In the genomic region with DNA sequence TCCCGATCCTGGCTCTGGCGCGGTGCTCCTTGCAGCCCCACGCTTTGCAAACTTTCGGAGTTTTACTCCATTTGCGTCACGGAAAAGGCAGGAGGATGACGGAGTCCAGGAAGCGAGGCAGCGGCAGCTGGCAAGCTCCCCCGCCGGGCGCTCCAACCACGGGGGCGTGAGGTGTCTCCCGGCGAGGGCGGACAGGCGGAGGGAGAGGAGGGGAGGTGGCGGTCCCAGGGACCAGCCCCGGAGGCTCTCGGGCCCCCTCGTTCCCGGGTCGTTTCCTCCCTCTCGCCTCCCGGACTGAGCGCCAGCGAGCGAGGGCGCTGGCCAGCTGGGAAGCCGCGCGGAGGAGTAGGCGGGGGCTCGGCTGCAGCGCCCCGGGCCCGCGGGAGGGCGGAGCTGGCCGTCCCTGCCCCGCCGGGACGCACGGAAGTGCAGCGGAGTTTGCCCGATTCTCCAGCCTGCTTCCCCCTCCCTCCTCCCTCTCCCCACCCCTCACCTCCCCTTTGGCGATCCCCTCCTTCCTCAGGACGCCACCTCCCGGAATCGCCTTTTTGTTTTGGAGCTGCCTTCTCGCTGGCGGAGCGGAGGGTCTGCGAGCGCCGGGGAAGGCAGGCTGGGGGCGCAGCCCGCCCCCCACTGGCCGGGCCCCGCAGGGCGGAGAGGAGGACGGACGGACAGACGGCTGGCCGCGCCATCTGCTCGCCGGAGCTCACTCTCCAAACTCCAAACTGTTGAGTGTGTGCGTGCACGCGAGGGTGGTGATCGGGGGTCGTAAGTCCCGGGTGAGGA, we compare ENCODE assay signal across 1 cellular context.
TF ChIP-seq lines count a peak whose summit lies in the region.

A gene with protein sequence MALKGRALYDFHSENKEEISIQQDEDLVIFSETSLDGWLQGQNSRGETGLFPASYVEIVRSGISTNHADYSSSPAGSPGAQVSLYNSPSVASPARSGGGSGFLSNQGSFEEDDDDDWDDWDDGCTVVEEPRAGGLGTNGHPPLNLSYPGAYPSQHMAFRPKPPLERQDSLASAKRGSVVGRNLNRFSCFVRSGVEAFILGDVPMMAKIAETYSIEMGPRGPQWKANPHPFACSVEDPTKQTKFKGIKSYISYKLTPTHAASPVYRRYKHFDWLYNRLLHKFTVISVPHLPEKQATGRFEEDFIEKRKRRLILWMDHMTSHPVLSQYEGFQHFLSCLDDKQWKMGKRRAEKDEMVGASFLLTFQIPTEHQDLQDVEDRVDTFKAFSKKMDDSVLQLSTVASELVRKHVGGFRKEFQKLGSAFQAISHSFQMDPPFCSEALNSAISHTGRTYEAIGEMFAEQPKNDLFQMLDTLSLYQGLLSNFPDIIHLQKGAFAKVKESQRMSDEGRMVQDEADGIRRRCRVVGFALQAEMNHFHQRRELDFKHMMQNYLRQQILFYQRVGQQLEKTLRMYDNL (plus strand): TSS at position 543 of the 786 bp plus-strand sequence. CDS start 1,191 bp downstream, outside the sequence.

TF ChIP-seq in K562, 482 proteins besides CTCF, POLR2A, EP300 and RAD21 (continued from another document and continues in another):
- TF ChIP-seq, protein P1, sequence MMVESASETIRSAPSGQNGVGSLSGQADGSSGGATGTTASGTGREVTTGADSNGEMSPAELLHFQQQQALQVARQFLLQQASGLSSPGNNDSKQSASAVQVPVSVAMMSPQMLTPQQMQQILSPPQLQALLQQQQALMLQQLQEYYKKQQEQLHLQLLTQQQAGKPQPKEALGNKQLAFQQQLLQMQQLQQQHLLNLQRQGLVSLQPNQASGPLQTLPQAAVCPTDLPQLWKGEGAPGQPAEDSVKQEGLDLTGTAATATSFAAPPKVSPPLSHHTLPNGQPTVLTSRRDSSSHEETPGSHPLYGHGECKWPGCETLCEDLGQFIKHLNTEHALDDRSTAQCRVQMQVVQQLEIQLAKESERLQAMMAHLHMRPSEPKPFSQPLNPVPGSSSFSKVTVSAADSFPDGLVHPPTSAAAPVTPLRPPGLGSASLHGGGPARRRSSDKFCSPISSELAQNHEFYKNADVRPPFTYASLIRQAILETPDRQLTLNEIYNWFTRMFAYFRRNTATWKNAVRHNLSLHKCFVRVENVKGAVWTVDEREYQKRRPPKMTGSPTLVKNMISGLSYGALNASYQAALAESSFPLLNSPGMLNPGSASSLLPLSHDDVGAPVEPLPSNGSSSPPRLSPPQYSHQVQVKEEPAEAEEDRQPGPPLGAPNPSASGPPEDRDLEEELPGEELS (CRISPR knock-in tag; IDR thresholded peaks at IDR 0.05; ENCODE audit: borderline replicate concordance), result 0 out of 2 replicates have a peak, but pooled peaks have one; percentile 17
- peak; percentile 21; the same call in 1 of the 2 replicates for TF ChIP-seq SIN3B (IDR thresholded peaks at IDR 0.05; ENCODE audit: low read depth)
- TF ChIP-seq TCF3 (CRISPR knock-in tag; IDR thresholded peaks at IDR 0.05), result peak; percentile 19; the same call in 1 of the 2 replicates
- TF ChIP-seq CEBPG (CRISPR knock-in tag; IDR thresholded peaks at IDR 0.05), result no peak
- TF ChIP-seq CEBPG (tag; conservative IDR thresholded peaks at IDR 0.05 in 1 of 2, IDR thresholded peaks at IDR 0.05 in 1 of 2), result no peak
- peak; percentile 34; the same call in 1 of the 2 replicates for TF ChIP-seq SMARCC2 (IDR thresholded peaks at IDR 0.05; ENCODE audit: low read depth)
- TF ChIP-seq ZNF766 (CRISPR knock-in tag; conservative IDR thresholded peaks at IDR 0.05), result peak; percentile 40; the same call in 1 of the 2 replicates
- TF ChIP-seq, protein P2, sequence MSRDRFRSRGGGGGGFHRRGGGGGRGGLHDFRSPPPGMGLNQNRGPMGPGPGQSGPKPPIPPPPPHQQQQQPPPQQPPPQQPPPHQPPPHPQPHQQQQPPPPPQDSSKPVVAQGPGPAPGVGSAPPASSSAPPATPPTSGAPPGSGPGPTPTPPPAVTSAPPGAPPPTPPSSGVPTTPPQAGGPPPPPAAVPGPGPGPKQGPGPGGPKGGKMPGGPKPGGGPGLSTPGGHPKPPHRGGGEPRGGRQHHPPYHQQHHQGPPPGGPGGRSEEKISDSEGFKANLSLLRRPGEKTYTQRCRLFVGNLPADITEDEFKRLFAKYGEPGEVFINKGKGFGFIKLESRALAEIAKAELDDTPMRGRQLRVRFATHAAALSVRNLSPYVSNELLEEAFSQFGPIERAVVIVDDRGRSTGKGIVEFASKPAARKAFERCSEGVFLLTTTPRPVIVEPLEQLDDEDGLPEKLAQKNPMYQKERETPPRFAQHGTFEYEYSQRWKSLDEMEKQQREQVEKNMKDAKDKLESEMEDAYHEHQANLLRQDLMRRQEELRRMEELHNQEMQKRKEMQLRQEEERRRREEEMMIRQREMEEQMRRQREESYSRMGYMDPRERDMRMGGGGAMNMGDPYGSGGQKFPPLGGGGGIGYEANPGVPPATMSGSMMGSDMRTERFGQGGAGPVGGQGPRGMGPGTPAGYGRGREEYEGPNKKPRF (IDR thresholded peaks at IDR 0.05; ENCODE audit: low read depth, low read length), result no peak
- TF ChIP-seq RNF2 (IDR thresholded peaks at IDR 0.05), result peak; percentile 48; the same call in 1 of the 2 replicates
- TF ChIP-seq SP1 (CRISPR knock-in tag; IDR thresholded peaks at IDR 0.05), result 0 out of 2 replicates have a peak, but pooled peaks have one; percentile 8
- TF ChIP-seq ZFPM2 (CRISPR knock-in tag; IDR thresholded peaks at IDR 0.05), result no peak
- peak in 1 of 2 experiments; percentile 36; a peak in 1 of 4 replicates for TF ChIP-seq TRIM24 (IDR thresholded peaks at IDR 0.05)
- TF ChIP-seq, protein P3, sequence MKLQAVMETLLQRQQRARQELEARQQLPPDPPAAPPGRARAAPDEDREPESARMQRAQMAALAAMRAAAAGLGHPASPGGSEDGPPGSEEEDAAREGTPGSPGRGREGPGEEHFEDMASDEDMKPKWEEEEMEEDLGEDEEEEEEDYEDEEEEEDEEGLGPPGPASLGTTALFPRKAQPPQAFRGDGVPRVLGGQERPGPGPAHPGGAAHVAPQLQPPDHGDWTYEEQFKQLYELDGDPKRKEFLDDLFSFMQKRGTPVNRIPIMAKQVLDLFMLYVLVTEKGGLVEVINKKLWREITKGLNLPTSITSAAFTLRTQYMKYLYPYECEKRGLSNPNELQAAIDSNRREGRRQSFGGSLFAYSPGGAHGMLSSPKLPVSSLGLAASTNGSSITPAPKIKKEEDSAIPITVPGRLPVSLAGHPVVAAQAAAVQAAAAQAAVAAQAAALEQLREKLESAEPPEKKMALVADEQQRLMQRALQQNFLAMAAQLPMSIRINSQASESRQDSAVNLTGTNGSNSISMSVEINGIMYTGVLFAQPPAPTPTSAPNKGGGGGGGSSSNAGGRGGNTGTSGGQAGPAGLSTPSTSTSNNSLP (IDR thresholded peaks at IDR 0.05; ENCODE audit: borderline replicate concordance, low read depth, low read length), result no peak
- TF ChIP-seq ZNF551 (CRISPR knock-in tag; IDR thresholded peaks at IDR 0.05), result no peak
- TF ChIP-seq EGR1 (conservative IDR thresholded peaks at IDR 0.05), result peak; percentile 94
- TF ChIP-seq KAT7 (CRISPR knock-in tag; IDR thresholded peaks at IDR 0.05; ENCODE audit: borderline replicate concordance), result peak; percentile 65; the same call in 1 of the 2 replicates
- TF ChIP-seq, protein P4, sequence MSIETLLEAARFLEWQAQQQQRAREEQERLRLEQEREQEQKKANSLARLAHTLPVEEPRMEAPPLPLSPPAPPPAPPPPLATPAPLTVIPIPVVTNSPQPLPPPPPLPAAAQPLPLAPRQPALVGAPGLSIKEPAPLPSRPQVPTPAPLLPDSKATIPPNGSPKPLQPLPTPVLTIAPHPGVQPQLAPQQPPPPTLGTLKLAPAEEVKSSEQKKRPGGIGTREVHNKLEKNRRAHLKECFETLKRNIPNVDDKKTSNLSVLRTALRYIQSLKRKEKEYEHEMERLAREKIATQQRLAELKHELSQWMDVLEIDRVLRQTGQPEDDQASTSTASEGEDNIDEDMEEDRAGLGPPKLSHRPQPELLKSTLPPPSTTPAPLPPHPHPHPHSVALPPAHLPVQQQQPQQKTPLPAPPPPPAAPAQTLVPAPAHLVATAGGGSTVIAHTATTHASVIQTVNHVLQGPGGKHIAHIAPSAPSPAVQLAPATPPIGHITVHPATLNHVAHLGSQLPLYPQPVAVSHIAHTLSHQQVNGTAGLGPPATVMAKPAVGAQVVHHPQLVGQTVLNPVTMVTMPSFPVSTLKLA (conservative IDR thresholded peaks at IDR 0.05), result peak; percentile 48 to 77
- TF ChIP-seq ARNT (IDR thresholded peaks at IDR 0.05), result no peak
- 0 out of 2 replicates have a peak, but pooled peaks have one; percentile 19 for TF ChIP-seq TAF7 (tag; IDR thresholded peaks at IDR 0.05)
- TF ChIP-seq EP400 (IDR thresholded peaks at IDR 0.05), result peak; percentile 70
- no peak for TF ChIP-seq ZNF780A (CRISPR knock-in tag; IDR thresholded peaks at IDR 0.05)
- TF ChIP-seq BHLHE40 (IDR thresholded peaks at IDR 0.05; ENCODE audit: low read length), result 0 out of 2 replicates have a peak, but pooled peaks have one; percentile 26
- TF ChIP-seq HDAC2 (IDR thresholded peaks at IDR 0.05), result peak; percentile 22; the same call in 1 of the 2 replicates
- TF ChIP-seq, protein P5, sequence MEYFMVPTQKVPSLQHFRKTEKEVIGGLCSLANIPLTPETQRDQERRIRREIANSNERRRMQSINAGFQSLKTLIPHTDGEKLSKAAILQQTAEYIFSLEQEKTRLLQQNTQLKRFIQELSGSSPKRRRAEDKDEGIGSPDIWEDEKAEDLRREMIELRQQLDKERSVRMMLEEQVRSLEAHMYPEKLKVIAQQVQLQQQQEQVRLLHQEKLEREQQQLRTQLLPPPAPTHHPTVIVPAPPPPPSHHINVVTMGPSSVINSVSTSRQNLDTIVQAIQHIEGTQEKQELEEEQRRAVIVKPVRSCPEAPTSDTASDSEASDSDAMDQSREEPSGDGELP (CRISPR knock-in tag; IDR thresholded peaks at IDR 0.05; ENCODE audit: borderline replicate concordance), result peak; percentile 89
- TF ChIP-seq ETV6 (IDR thresholded peaks at IDR 0.05; ENCODE audit: borderline replicate concordance in 1 of 2, low read depth in 2 of 2, low read length in 1 of 2), result no peak
- TF ChIP-seq ETV6 (CRISPR knock-in tag; IDR thresholded peaks at IDR 0.05; ENCODE audit: borderline replicate concordance), result no peak
- TF ChIP-seq, protein P6, sequence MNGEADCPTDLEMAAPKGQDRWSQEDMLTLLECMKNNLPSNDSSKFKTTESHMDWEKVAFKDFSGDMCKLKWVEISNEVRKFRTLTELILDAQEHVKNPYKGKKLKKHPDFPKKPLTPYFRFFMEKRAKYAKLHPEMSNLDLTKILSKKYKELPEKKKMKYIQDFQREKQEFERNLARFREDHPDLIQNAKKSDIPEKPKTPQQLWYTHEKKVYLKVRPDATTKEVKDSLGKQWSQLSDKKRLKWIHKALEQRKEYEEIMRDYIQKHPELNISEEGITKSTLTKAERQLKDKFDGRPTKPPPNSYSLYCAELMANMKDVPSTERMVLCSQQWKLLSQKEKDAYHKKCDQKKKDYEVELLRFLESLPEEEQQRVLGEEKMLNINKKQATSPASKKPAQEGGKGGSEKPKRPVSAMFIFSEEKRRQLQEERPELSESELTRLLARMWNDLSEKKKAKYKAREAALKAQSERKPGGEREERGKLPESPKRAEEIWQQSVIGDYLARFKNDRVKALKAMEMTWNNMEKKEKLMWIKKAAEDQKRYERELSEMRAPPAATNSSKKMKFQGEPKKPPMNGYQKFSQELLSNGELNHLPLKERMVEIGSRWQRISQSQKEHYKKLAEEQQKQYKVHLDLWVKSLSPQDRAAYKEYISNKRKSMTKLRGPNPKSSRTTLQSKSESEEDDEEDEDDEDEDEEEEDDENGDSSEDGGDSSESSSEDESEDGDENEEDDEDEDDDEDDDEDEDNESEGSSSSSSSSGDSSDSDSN (IDR thresholded peaks at IDR 0.05; ENCODE audit: borderline replicate concordance in 1 of 2, low read depth in 2 of 2, low read length in 2 of 2), result peak; percentile 77 to 87; a peak in 2 of 4 replicates
- TF ChIP-seq NFIC (IDR thresholded peaks at IDR 0.05), result peak; percentile 66
- peak; percentile 37; the same call in 1 of the 2 replicates for TF ChIP-seq ZBTB17 (CRISPR knock-in tag; IDR thresholded peaks at IDR 0.05)
- TF ChIP-seq MYC (IDR thresholded peaks at IDR 0.05; ENCODE audit: low read depth, low read length), result peak; percentile 53; the same call in 1 of the 2 replicates
- TF ChIP-seq MYC (CRISPR knock-in tag; IDR thresholded peaks at IDR 0.05; ENCODE audit: borderline replicate concordance, low read depth), result no peak
- TF ChIP-seq, protein P7, sequence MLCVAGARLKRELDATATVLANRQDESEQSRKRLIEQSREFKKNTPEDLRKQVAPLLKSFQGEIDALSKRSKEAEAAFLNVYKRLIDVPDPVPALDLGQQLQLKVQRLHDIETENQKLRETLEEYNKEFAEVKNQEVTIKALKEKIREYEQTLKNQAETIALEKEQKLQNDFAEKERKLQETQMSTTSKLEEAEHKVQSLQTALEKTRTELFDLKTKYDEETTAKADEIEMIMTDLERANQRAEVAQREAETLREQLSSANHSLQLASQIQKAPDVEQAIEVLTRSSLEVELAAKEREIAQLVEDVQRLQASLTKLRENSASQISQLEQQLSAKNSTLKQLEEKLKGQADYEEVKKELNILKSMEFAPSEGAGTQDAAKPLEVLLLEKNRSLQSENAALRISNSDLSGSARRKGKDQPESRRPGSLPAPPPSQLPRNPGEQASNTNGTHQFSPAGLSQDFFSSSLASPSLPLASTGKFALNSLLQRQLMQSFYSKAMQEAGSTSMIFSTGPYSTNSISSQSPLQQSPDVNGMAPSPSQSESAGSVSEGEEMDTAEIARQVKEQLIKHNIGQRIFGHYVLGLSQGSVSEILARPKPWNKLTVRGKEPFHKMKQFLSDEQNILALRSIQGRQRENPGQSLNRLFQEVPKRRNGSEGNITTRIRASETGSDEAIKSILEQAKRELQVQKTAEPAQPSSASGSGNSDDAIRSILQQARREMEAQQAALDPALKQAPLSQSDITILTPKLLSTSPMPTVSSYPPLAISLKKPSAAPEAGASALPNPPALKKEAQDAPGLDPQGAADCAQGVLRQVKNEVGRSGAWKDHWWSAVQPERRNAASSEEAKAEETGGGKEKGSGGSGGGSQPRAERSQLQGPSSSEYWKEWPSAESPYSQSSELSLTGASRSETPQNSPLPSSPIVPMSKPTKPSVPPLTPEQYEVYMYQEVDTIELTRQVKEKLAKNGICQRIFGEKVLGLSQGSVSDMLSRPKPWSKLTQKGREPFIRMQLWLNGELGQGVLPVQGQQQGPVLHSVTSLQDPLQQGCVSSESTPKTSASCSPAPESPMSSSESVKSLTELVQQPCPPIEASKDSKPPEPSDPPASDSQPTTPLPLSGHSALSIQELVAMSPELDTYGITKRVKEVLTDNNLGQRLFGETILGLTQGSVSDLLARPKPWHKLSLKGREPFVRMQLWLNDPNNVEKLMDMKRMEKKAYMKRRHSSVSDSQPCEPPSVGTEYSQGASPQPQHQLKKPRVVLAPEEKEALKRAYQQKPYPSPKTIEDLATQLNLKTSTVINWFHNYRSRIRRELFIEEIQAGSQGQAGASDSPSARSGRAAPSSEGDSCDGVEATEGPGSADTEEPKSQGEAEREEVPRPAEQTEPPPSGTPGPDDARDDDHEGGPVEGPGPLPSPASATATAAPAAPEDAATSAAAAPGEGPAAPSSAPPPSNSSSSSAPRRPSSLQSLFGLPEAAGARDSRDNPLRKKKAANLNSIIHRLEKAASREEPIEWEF (CRISPR knock-in tag; IDR thresholded peaks at IDR 0.05), result no peak
- TF ChIP-seq PHF21A (IDR thresholded peaks at IDR 0.05; ENCODE audit: borderline replicate concordance, low read depth), result peak; percentile 59; the same call in 1 of the 2 replicates
- TF ChIP-seq NONO (IDR thresholded peaks at IDR 0.05; ENCODE audit: low read depth in 2 of 2, low read length in 1 of 2), result peak in 1 of 2 experiments; percentile 27; a peak in 1 of 4 replicates
- peak; percentile 67 for TF ChIP-seq ZFX (CRISPR knock-in tag; IDR thresholded peaks at IDR 0.05)
- TF ChIP-seq CXXC5 (CRISPR knock-in tag; IDR thresholded peaks at IDR 0.05), result peak; percentile 78
- peak in 2 of 3 experiments; percentile 3 to 59 for TF ChIP-seq YY1 (IDR thresholded peaks at IDR 0.05; ENCODE audit: borderline replicate concordance in 1 of 3, control insufficient read depth in 1 of 3, extremely low read depth in 1 of 3, insufficient read depth in 3 of 3, insufficient read length in 1 of 3, insufficient replicate concordance in 2 of 3, low read depth in 1 of 3, low read length in 2 of 3)
- no peak for TF ChIP-seq ZNF175 (CRISPR knock-in tag; IDR thresholded peaks at IDR 0.05; ENCODE audit: low read depth)
- no peak for TF ChIP-seq SREBF1 (IDR thresholded peaks at IDR 0.05; ENCODE audit: borderline replicate concordance, low read depth, low read length)
